In genomic region chr2:115887209-115887776, GRCh38 we compare ENCODE assay signal across 28 cellular contexts.
"Had no signal": no experiment of that assay in that cellular context is flagged by ENCODE, and none has a peak within 500 bp of the region (broad histone marks: within the 10 kb centered on the region; RNA-seq: fewer than 3 reads in every experiment).

No MANE protein-coding gene starts in this region.

- H3K27me3 ChIP-seq: colonic mucosa, dorsolateral prefrontal cortex, esophagus muscularis mucosa, esophagus squamous epithelium, foreskin keratinocyte, gastrocnemius medialis, gastroesophageal sphincter, heart left ventricle, heart right ventricle had no signal

- H3K4me3 ChIP-seq: colonic mucosa, coronary artery, dorsolateral prefrontal cortex, esophagus muscularis mucosa, esophagus squamous epithelium, gastrocnemius medialis, gastroesophageal sphincter, heart left ventricle, heart right ventricle had no signal

- DNase-seq: colonic mucosa; cortex of kidney; dermis blood vessel endothelial cell; dorsolateral prefrontal cortex; effector CD4-positive, alpha-beta T cell; effector CD8-positive, alpha-beta T cell; effector memory CD4-positive, alpha-beta T cell; effector memory CD8-positive, alpha-beta T cell; endodermal cell; erythroblast; esophagus squamous epithelium; foreskin fibroblast; foreskin keratinocyte; foreskin melanocyte; gastrocnemius medialis; glutamatergic neuron; head of caudate nucleus; heart left ventricle; heart right ventricle had no signal

- H3K27ac ChIP-seq: colonic mucosa, coronary artery, dorsolateral prefrontal cortex, epithelial cell of prostate, esophagus muscularis mucosa, esophagus squamous epithelium, foreskin keratinocyte, gastrocnemius medialis, gastroesophageal sphincter, heart left ventricle, heart right ventricle had no signal

- FAIRE-seq: colon, endometrium, endothelial cell of umbilical vein, frontal cortex had no signal

- ATAC-seq: effector memory CD8-positive, alpha-beta T cell; esophagus mucosa; foreskin keratinocyte; gastrocnemius medialis; gastroesophageal sphincter; heart left ventricle; heart right ventricle had no signal

- H3K4me1 ChIP-seq: colonic mucosa, esophagus muscularis mucosa, esophagus squamous epithelium, foreskin keratinocyte, gastrocnemius medialis, gastroesophageal sphincter, heart left ventricle, heart right ventricle had no signal

- H3K9me3 ChIP-seq: colonic mucosa, gastrocnemius medialis, gastroesophageal sphincter had no signal

- H3K36me3 ChIP-seq: colonic mucosa, esophagus muscularis mucosa, esophagus squamous epithelium, gastrocnemius medialis, gastroesophageal sphincter, heart left ventricle, heart right ventricle had no signal
